ENCODE assay signal across 21 cellular contexts in the genomic region with DNA sequence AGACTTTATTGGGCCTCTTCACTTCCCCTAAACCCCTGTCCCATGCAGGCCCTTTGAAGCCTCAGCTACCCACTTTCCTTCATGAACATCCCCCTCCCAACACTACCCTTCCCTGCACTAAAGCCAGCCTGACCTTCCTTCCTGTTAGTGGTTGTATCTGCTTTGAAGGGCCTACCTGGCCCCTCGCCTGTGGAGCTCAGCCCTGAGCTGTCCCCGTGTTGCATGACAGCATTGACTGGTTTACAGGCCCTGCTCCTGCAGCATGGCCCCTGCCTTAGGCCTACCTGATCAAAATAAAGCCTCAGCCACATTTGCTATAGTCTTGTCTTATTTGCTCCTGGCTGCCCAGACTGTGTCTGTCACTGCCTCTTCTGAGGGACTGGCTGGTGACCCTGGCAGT. TPM values are rescaled to one million over a fixed set of nuclear protein-coding genes. Genes with fewer than 3 reads are reported as not detected.
A peak's percentile ranks its signal among the peaks of the same experiment; 100 is the strongest.
DNase-seq lines count a peak whose midpoint lies in the region; ATAC-seq and TF ChIP-seq lines count a peak whose summit lies in the region.
"Had no signal": no experiment of that assay in that cellular context is flagged by ENCODE, and none has a peak within 500 bp of the region (broad histone marks: within the 10 kb centered on the region; RNA-seq: fewer than 3 reads in every experiment).

No MANE protein-coding gene starts in this region.

- no peaks in the 10 kb centered on the region for H3K27me3 Mint-ChIP-seq in activated CD8-positive, alpha-beta T cell treated with anti-CD3 and anti-CD28 coated beads, Interleukin-2, amount 10 ng/mL, durations not matched to agents 7 days and 5 days (ENCODE audit: low read depth)
- H3K27me3 Mint-ChIP-seq in activated CD8-positive, alpha-beta T cell treated with anti-CD3 and anti-CD28 coated beads for 36 hours: no peaks in the 10 kb centered on the region

- H3K4me3 Mint-ChIP-seq in activated CD8-positive, alpha-beta T cell treated with anti-CD3 and anti-CD28 coated beads, Interleukin-2, amount 10 ng/mL, durations not matched to agents 7 days and 5 days: no peak overlapping the region
- H3K4me3 Mint-ChIP-seq in activated CD8-positive, alpha-beta T cell treated with anti-CD3 and anti-CD28 coated beads for 36 hours: no peak overlapping the region
- no peak overlapping the region for H3K4me3 Mint-ChIP-seq in stimulated activated effector memory CD8-positive, alpha-beta T cell treated with anti-CD3 and anti-CD28 coated beads, Interleukin-12 subunit alpha, Interleukin-12 subunit beta, amount 100 ng/mL, for 72 hours
- H3K4me3 Mint-ChIP-seq: CD8-positive, alpha-beta T cell had no signal

- H3K27me3 ChIP-seq in Loucy (ENCODE audit: insufficient read depth, low read length, poor library complexity, severe bottlenecking): no peaks in the 10 kb centered on the region

- H3K79me2 ChIP-seq in Loucy (ENCODE audit: insufficient read depth, low read length): no peaks in the 10 kb centered on the region

- H3K9me2 ChIP-seq in Loucy (replicated peaks; ENCODE audit: low read depth, low read length): no peaks in the 10 kb centered on the region
- H3K9me2 ChIP-seq: SK-N-SH had no signal

- POLR2A ChIA-PET in activated CD8-positive, alpha-beta T cell treated with anti-CD3 and anti-CD28 coated beads, Interleukin-2, amount 10 ng/mL, durations not matched to agents 7 days and 5 days (lab: Charles Lee): no interaction called here
- POLR2A ChIA-PET in activated CD8-positive, alpha-beta T cell treated with anti-CD3 and anti-CD28 coated beads for 36 hours (lab: Charles Lee): interaction anchor here (1.1 kb wide), 1 partner anchor 23 kb away, joined by 4 read pairs; no protein-coding TSS in a partner anchor

- H3K4me3 ChIP-seq in Loucy (ENCODE audit: low read length, poor library complexity, severe bottlenecking): no peak overlapping the region

- peak overlapping the region; percentile 44 for H3K9ac ChIP-seq in Loucy (ENCODE audit: low read depth, low read length, poor library complexity, severe bottlenecking)
- H3K9ac ChIP-seq: SK-N-SH had no signal

- CTCF ChIA-PET in activated CD8-positive, alpha-beta T cell treated with anti-CD3 and anti-CD28 coated beads, Interleukin-2, amount 10 ng/mL, durations not matched to agents 7 days and 5 days (lab: Charles Lee): interaction anchor here (0.7 to 4.9 kb wide), 2 partner anchors 21 to 323 kb away, joined by 3 to 27 read pairs; a partner anchor contains a TSS
- CTCF ChIA-PET in activated CD8-positive, alpha-beta T cell treated with anti-CD3 and anti-CD28 coated beads for 36 hours (lab: Charles Lee): interaction anchor here (0.8 to 2.0 kb wide), 5 partner anchors 11 to 322 kb away, joined by 3 to 7 read pairs (median 4); no protein-coding TSS in a partner anchor

- peak overlapping the region; percentile 5 for H3K27ac Mint-ChIP-seq in activated CD8-positive, alpha-beta T cell treated with anti-CD3 and anti-CD28 coated beads, Interleukin-2, amount 10 ng/mL, durations not matched to agents 7 days and 5 days
- no peak overlapping the region for H3K27ac Mint-ChIP-seq in activated CD8-positive, alpha-beta T cell treated with anti-CD3 and anti-CD28 coated beads for 36 hours
- H3K27ac Mint-ChIP-seq in stimulated activated effector memory CD8-positive, alpha-beta T cell treated with anti-CD3 and anti-CD28 coated beads, Interleukin-12 subunit alpha, Interleukin-12 subunit beta, amount 100 ng/mL, for 72 hours: peak overlapping the region; percentile 43
- H3K27ac Mint-ChIP-seq: CD8-positive, alpha-beta T cell had no signal

- no peaks in the 10 kb centered on the region for H3K36me3 Mint-ChIP-seq in activated CD8-positive, alpha-beta T cell treated with anti-CD3 and anti-CD28 coated beads, Interleukin-2, amount 10 ng/mL, durations not matched to agents 7 days and 5 days (ENCODE audit: low read depth)
- H3K36me3 Mint-ChIP-seq in activated CD8-positive, alpha-beta T cell treated with anti-CD3 and anti-CD28 coated beads for 36 hours (ENCODE audit: low read depth): no peaks in the 10 kb centered on the region
- peaks cover 2% of the 10 kb centered on the region for H3K36me3 Mint-ChIP-seq in stimulated activated effector memory CD8-positive, alpha-beta T cell treated with anti-CD3 and anti-CD28 coated beads, Interleukin-12 subunit alpha, Interleukin-12 subunit beta, amount 100 ng/mL, for 72 hours

- H3K4me2 ChIP-seq in Loucy (ENCODE audit: low read depth, low read length, poor library complexity, severe bottlenecking): peak overlapping the region; percentile 51
- H3K4me2 ChIP-seq: SK-N-SH had no signal

- no peak for ATAC-seq in activated CD8-positive, alpha-beta T cell treated with anti-CD3 and anti-CD28 coated beads, Interleukin-2, amount 10 ng/mL, durations not matched to agents 7 days and 5 days
- no peak for ATAC-seq in activated CD8-positive, alpha-beta T cell treated with anti-CD3 and anti-CD28 coated beads for 36 hours
- ATAC-seq in stimulated activated effector memory CD8-positive, alpha-beta T cell treated with anti-CD3 and anti-CD28 coated beads, Interleukin-12 subunit alpha, Interleukin-12 subunit beta, amount 100 ng/mL, for 72 hours: no peak
- no peak for ATAC-seq in GM21447 (IDR thresholded peaks at IDR 0.05; ENCODE audit: unreplicated experiment)
- no peak for ATAC-seq in HG02759 (IDR thresholded peaks at IDR 0.05; ENCODE audit: unreplicated experiment)
- ATAC-seq: CD8-positive, alpha-beta T cell; HCT116 had no signal

- H4K20me1 ChIP-seq in Loucy (ENCODE audit: insufficient read depth, low read length, poor library complexity, severe bottlenecking): no peaks in the 10 kb centered on the region

- DNase-seq in activated CD8-positive, alpha-beta T cell treated with anti-CD3 and anti-CD28 coated beads, Interleukin-2, amount 10 ng/mL, durations not matched to agents 7 days and 5 days: peak; percentile 17
- no peak for DNase-seq in activated CD8-positive, alpha-beta T cell treated with anti-CD3 and anti-CD28 coated beads for 36 hours
- DNase-seq in left kidney (ENCODE audit: low read depth, low spot score) (peak; percentile 0), SKM-1 (lab: John Stamatoyannopoulos, UW; ENCODE audit: unreplicated experiment) (no peak)
- peak in 1 of 2 donors; percentile 32 for DNase-seq in stimulated activated effector memory CD8-positive, alpha-beta T cell treated with anti-CD3 and anti-CD28 coated beads, Interleukin-12 subunit alpha, Interleukin-12 subunit beta, amount 100 ng/mL, for 72 hours (ENCODE audit: low spot score in 2 of 2)
- DNase-seq: Caco-2; CD8-positive, alpha-beta T cell; GOT3; NCI-H1092; NCI-H1417 treated with DMSO at 0.1 percent for 48 hours; NCI-H1694 treated with DMSO at 0.1 percent for 48 hours; NCI-H2081; NCI-H2171 treated with DMSO at 0.1 percent for 48 hours; NCI-H345; NCI-H510A treated with DMSO at 0.1 percent for 48 hours; SK-N-SH had no signal

- no peaks in the 10 kb centered on the region for H3F3A ChIP-seq in Loucy (ENCODE audit: low read depth)

- H2AFZ ChIP-seq in Loucy (ENCODE audit: low read length): no peak overlapping the region

- intact Hi-C loops in activated CD8-positive, alpha-beta T cell treated with anti-CD3 and anti-CD28 coated beads for 36 hours (cut with micrococcal nuclease): no loop called here

- no peak for TF ChIP-seq CTCF in activated CD8-positive, alpha-beta T cell treated with anti-CD3 and anti-CD28 coated beads for 36 hours (IDR thresholded peaks at IDR 0.05)
- no peak for TF ChIP-seq CTCF in Loucy (conservative IDR thresholded peaks at IDR 0.05; ENCODE audit: low read length)

- peaks cover 9% of the 10 kb centered on the region for H3K4me1 Mint-ChIP-seq in activated CD8-positive, alpha-beta T cell treated with anti-CD3 and anti-CD28 coated beads, Interleukin-2, amount 10 ng/mL, durations not matched to agents 7 days and 5 days (ENCODE audit: low read depth)
- peaks cover 3% of the 10 kb centered on the region for H3K4me1 Mint-ChIP-seq in activated CD8-positive, alpha-beta T cell treated with anti-CD3 and anti-CD28 coated beads for 36 hours (ENCODE audit: low read depth)
- peaks cover 3% of the 10 kb centered on the region for H3K4me1 Mint-ChIP-seq in stimulated activated effector memory CD8-positive, alpha-beta T cell treated with anti-CD3 and anti-CD28 coated beads, Interleukin-12 subunit alpha, Interleukin-12 subunit beta, amount 100 ng/mL, for 72 hours

- no peaks in the 10 kb centered on the region for H3K9me3 Mint-ChIP-seq in activated CD8-positive, alpha-beta T cell treated with anti-CD3 and anti-CD28 coated beads, Interleukin-2, amount 10 ng/mL, durations not matched to agents 7 days and 5 days (ENCODE audit: insufficient read depth)
- no peaks in the 10 kb centered on the region for H3K9me3 Mint-ChIP-seq in activated CD8-positive, alpha-beta T cell treated with anti-CD3 and anti-CD28 coated beads for 36 hours
- H3K9me3 Mint-ChIP-seq in stimulated activated effector memory CD8-positive, alpha-beta T cell treated with anti-CD3 and anti-CD28 coated beads, Interleukin-12 subunit alpha, Interleukin-12 subunit beta, amount 100 ng/mL, for 72 hours: no peaks in the 10 kb centered on the region
- H3K9me3 Mint-ChIP-seq: CD8-positive, alpha-beta T cell had no signal

- H3K9me3 ChIP-seq in Loucy (ENCODE audit: insufficient read depth, low read depth, low read length): no peaks in the 10 kb centered on the region
- H3K9me3 ChIP-seq: Caco-2, SK-N-SH had no signal

- H3K36me3 ChIP-seq in Loucy (ENCODE audit: insufficient read depth, low read length): no peaks in the 10 kb centered on the region

- H3K4me1 ChIP-seq in Loucy (ENCODE audit: insufficient read depth, low read length, poor library complexity, severe bottlenecking): peaks cover 21% of the 10 kb centered on the region
- H3K4me1 ChIP-seq: Caco-2 had no signal

RNA-seq across cellular contexts. Expression of a gene that starts 5.5 kb away (rescaled TPM):
- 10 to 100 TPM; 17.0 to 18.5 TPM for total RNA-seq in activated CD8-positive, alpha-beta T cell treated with anti-CD3 and anti-CD28 coated beads, Interleukin-2, amount 10 ng/mL, durations not matched to agents 7 days and 5 days
- 10 to 100 TPM in 1 of 2 experiments, 1 to 10 TPM in 1; 8.3 to 10.5 TPM for total RNA-seq in activated CD8-positive, alpha-beta T cell treated with anti-CD3 and anti-CD28 coated beads for 36 hours

RNA-seq across cellular contexts. Expression of a gene that starts 6.5 kb away (rescaled TPM):
- total RNA-seq in activated CD8-positive, alpha-beta T cell treated with anti-CD3 and anti-CD28 coated beads, Interleukin-2, amount 10 ng/mL, durations not matched to agents 7 days and 5 days: 10 to 100 TPM; 18.2 to 19.3 TPM
- 10 to 100 TPM; 13.6 to 16.2 TPM for total RNA-seq in activated CD8-positive, alpha-beta T cell treated with anti-CD3 and anti-CD28 coated beads for 36 hours
- total RNA-seq: HT-29 had no signal

RNA-seq across cellular contexts. Expression of a gene that starts 26.2 kb away (rescaled TPM):
- 10 to 100 TPM; 30.2 to 31.5 TPM for total RNA-seq in activated CD8-positive, alpha-beta T cell treated with anti-CD3 and anti-CD28 coated beads, Interleukin-2, amount 10 ng/mL, durations not matched to agents 7 days and 5 days
- total RNA-seq in activated CD8-positive, alpha-beta T cell treated with anti-CD3 and anti-CD28 coated beads for 36 hours: 10 to 100 TPM; 47.9 to 49.6 TPM
- total RNA-seq: Caco-2, HT-29 had no signal

RNA-seq across cellular contexts. Expression of a gene that starts 41.8 kb away (rescaled TPM):
- 100 to 1,000 TPM; 123 to 133 TPM for total RNA-seq in activated CD8-positive, alpha-beta T cell treated with anti-CD3 and anti-CD28 coated beads, Interleukin-2, amount 10 ng/mL, durations not matched to agents 7 days and 5 days
- 100 to 1,000 TPM; 107 to 119 TPM for total RNA-seq in activated CD8-positive, alpha-beta T cell treated with anti-CD3 and anti-CD28 coated beads for 36 hours

RNA-seq across cellular contexts. Expression of a gene that starts 42.0 kb away (rescaled TPM):
- total RNA-seq in activated CD8-positive, alpha-beta T cell treated with anti-CD3 and anti-CD28 coated beads, Interleukin-2, amount 10 ng/mL, durations not matched to agents 7 days and 5 days: not detected
- total RNA-seq in activated CD8-positive, alpha-beta T cell treated with anti-CD3 and anti-CD28 coated beads for 36 hours: under 1 TPM; 0.81 to 0.88 TPM
- total RNA-seq: Caco-2; CD8-positive, alpha-beta T cell; HT-29 had no signal

Comparison
In these comparisons a context has a peak if more than half of its experiments do, and no peak if none do; other contexts are left out.
1. DNase-seq: peak in activated CD8-positive, alpha-beta T cell treated with anti-CD3 and anti-CD28 coated beads, Interleukin-2, amount 10 ng/mL, durations not matched to agents 7 days and 5 days (single experiment) and left kidney (single experiment); none in activated CD8-positive, alpha-beta T cell treated with anti-CD3 and anti-CD28 coated beads for 36 hours (single experiment) and SKM-1 (single experiment).